Comparison of ENCODE assay signal across 11 cellular contexts in the genomic region with DNA sequence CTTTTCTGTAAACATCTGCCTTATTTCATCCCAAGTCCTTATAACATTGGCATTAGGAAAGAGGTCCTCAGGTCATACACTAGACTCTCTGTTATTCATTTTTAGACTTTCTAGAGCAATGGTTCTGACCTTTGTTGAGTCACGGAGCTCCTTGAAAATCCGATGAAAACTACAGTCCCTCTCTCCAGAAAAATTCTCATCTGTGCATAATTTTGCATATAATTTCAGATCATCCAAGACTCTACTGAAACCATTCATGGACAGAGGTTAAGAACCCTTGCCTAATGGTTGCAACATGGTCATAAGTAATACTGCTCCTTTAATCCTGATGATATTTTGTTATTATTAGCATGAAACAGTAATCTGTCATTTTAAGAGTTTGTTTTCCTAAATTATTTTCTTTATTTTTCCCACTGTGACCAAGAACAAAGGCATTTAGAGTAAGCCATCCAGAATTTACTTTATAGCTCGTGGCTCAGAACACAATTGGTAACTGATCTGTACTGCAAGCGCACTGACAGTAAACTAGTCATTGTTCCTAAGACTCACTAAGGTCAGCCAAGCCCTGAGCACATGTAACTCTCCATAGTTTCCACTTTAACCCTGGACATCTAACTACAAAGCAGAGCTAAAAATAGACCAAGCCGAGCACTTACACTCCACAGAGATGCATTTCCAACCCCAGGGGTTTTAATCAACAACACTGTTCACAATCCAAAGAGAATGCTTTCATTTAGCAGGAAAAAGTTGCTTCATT. TPM values are rescaled to one million over a fixed set of nuclear protein-coding genes. Genes with fewer than 3 reads are reported as not detected.
DNase-seq lines count a peak whose midpoint lies in the region; ATAC-seq, FAIRE-seq and TF ChIP-seq lines count a peak whose summit lies in the region.
"Had no signal": no experiment of that assay in that cellular context is flagged by ENCODE, and none has a peak within 500 bp of the region (broad histone marks: within the 10 kb centered on the region; RNA-seq: fewer than 3 reads in every experiment).

No MANE protein-coding gene starts in this region.

- ATAC-seq in gastrocnemius medialis (peak; percentile 73 to 83), upper lobe of right lung (no peak)
- ATAC-seq: HCT116 had no signal

- DNase-seq in M059J (ENCODE audit: low read depth): peak; percentile 7
- peak; percentile 9 for DNase-seq in brain microvascular endothelial cell
- peak; percentile 51 to 54 for DNase-seq in gastrocnemius medialis
- no peak for DNase-seq in upper lobe of right lung
- no peak for DNase-seq in GM12891 (ENCODE audit: insufficient read length, low spot score)
- no peak for DNase-seq in stimulated activated CD4-positive, alpha-beta T cell treated with anti-CD3 and anti-CD28 coated beads, Interleukin-4, amount 100 ng/mL, for 4 hours
- DNase-seq in COLO829 (ENCODE audit: low spot score): no peak
- DNase-seq: activated CD4-positive, alpha-beta T cell treated with anti-CD3 and anti-CD28 coated beads, Interleukin-2, amount 10 ng/mL, durations not matched to agents 7 days and 5 days; amniotic stem cell had no signal

- intact Hi-C loops in gastrocnemius medialis (cut with DNase I; ENCODE audit: low total_unique reads) (loop anchor here (5.0 kb wide), 1 partner anchor 36 kb away; the partner anchor contains the start of gene MYL12A), upper lobe of right lung (cut with DNase I) (no loop called here)

- H3K9me3 ChIP-seq in gastrocnemius medialis (no peaks in the 10 kb centered on the region), upper lobe of right lung (no peaks in the 10 kb centered on the region)

- H3K36me3 ChIP-seq in brain microvascular endothelial cell (replicated peaks): no peaks in the 10 kb centered on the region
- no peaks in the 10 kb centered on the region for H3K36me3 ChIP-seq in gastrocnemius medialis
- no peaks in the 10 kb centered on the region for H3K36me3 ChIP-seq in upper lobe of right lung

- H3K4me1 ChIP-seq in gastrocnemius medialis: peaks cover 71 to 79% of the 10 kb centered on the region in 2 donors
- H3K4me1 ChIP-seq in upper lobe of right lung: no peaks in the 10 kb centered on the region

- no peak for FAIRE-seq in GM12891 (lab: Jason Lieb, UNC)

- H3K4me3 ChIP-seq in brain microvascular endothelial cell (ENCODE audit: low read depth, low read length): no peak overlapping the region
- peak overlapping the region in 3 of 4 donors; percentile 3 to 16 (median 8) for H3K4me3 ChIP-seq in gastrocnemius medialis
- no peak overlapping the region for H3K4me3 ChIP-seq in upper lobe of right lung

- TF ChIP-seq POLR2A in gastrocnemius medialis (IDR thresholded peaks at IDR 0.05): no peak
- TF ChIP-seq POLR2A in GM12891 (IDR thresholded peaks at IDR 0.05; ENCODE audit: low read depth, low read length): no peak

- in situ Hi-C loops in brain microvascular endothelial cell (cut with HindIII; ENCODE audit: low pct_ligation_motif_present, low sequenced_read_pairs): no loop called here
- in situ Hi-C loops in gastrocnemius medialis (cut with MboI; ENCODE audit: low sequenced_read_pairs in 4 of 4): no loop called here

- H3K27me3 ChIP-seq in brain microvascular endothelial cell (replicated peaks) (no peaks in the 10 kb centered on the region), layer of hippocampus (ENCODE audit: control insufficient read depth, insufficient read depth, low read length) (no peaks in the 10 kb centered on the region), gastrocnemius medialis (no peaks in the 10 kb centered on the region), upper lobe of right lung (no peaks in the 10 kb centered on the region)

- H3K27ac ChIP-seq in brain microvascular endothelial cell (no peak overlapping the region), layer of hippocampus (ENCODE audit: low read depth, low read length) (peak overlapping the region; percentile 9), gastrocnemius medialis (peak overlapping the region; percentile 81 to 90 (median 89)), upper lobe of right lung (no peak overlapping the region)

- TF ChIP-seq CTCF in brain microvascular endothelial cell (IDR thresholded peaks at IDR 0.05; ENCODE audit: low read depth, low read length, missing control alignments) (no peak), gastrocnemius medialis (IDR thresholded peaks at IDR 0.05 in 4 of 5, conservative IDR thresholded peaks at IDR 0.05 in 1 of 5) (no peak), upper lobe of right lung (IDR thresholded peaks at IDR 0.05) (no peak)

TF ChIP-seq in GM12891, 5 proteins besides CTCF, POLR2A, EP300 and RAD21:
- TF ChIP-seq SPI1 (IDR thresholded peaks at IDR 0.05; ENCODE audit: low read depth, low read length): no peak
- TF ChIP-seq TAF1 (IDR thresholded peaks at IDR 0.05; ENCODE audit: low read depth, low read length): no peak
- TF ChIP-seq POU2F2 (IDR thresholded peaks at IDR 0.05; ENCODE audit: low read depth, low read length): no peak
- no peak for TF ChIP-seq POLR2AphosphoS5 (IDR thresholded peaks at IDR 0.05; ENCODE audit: low read depth, low read length)
- no peak for TF ChIP-seq PAX5 (IDR thresholded peaks at IDR 0.05; ENCODE audit: insufficient read depth, low read length, severe bottlenecking)

RNA-seq across cellular contexts. Expression of gene MYOM1, which starts 8.4 kb away (rescaled TPM):
- 0.10 TPM in 1 of 2 replicates, not detected in the other for total RNA-seq in M059J (2014; rRNA removed; shearing (Covaris generic))
- total RNA-seq in gastrocnemius medialis: 100 to 1,000 TPM; 245 to 307 (median 273) TPM
- total RNA-seq in upper lobe of right lung: 2.5 TPM
- polyA plus RNA-seq in GM12891 (2012; ENCODE audit: low read depth, missing spikeins): 0.86 TPM

RNA-seq across cellular contexts. Expression of gene MYL12A, which starts 36.2 kb away (rescaled TPM):
- 810 and 944 TPM in 2 replicates for total RNA-seq in M059J (2014; rRNA removed; shearing (Covaris generic))
- total RNA-seq in gastrocnemius medialis (1,000 to 10,000 TPM in 2 of 4 donors, 100 to 1,000 TPM in 2; 526 to 2,307 (median 1,474) TPM), upper lobe of right lung (571 TPM)
- polyA plus RNA-seq in GM12891 (2012; ENCODE audit: low read depth, missing spikeins): 362 TPM

RNA-seq across cellular contexts. Expression of gene MYL12B, which starts 50.5 kb away (rescaled TPM):
- total RNA-seq in M059J (2014; rRNA removed; shearing (Covaris generic)): 528 and 607 TPM in 2 replicates
- total RNA-seq in gastrocnemius medialis (100 to 1,000 TPM; 100 to 293 (median 185) TPM), upper lobe of right lung (368 TPM)
- 246 TPM for polyA plus RNA-seq in GM12891 (2012; ENCODE audit: low read depth, missing spikeins)

Comparison
In these comparisons a context has a peak if more than half of its experiments do, and no peak if none do; other contexts are left out.
1. DNase-seq: peak in M059J (single experiment), brain microvascular endothelial cell (single experiment) and gastrocnemius medialis (2 of 2); none in upper lobe of right lung (single experiment), GM12891 (single experiment), stimulated activated CD4-positive, alpha-beta T cell treated with anti-CD3 and anti-CD28 coated beads, Interleukin-4, amount 100 ng/mL, for 4 hours (0 of 2) and COLO829 (single experiment).
2. H3K27ac ChIP-seq: peak in layer of hippocampus (single experiment) and gastrocnemius medialis (4 of 4); none in brain microvascular endothelial cell (single experiment) and upper lobe of right lung (single experiment).
3. H3K4me3 ChIP-seq: peak in gastrocnemius medialis (3 of 4); none in brain microvascular endothelial cell (single experiment) and upper lobe of right lung (single experiment).
4. RNA of gene MYOM1, which starts 8.4 kb away (total RNA-seq): 245 to 307 TPM in gastrocnemius medialis; 2.5 TPM in upper lobe of right lung (single experiment) and 0.10 TPM in M059J; every median in the first group is over 10 times any median in the second.